ENCODE assay signal across 10 cellular contexts in genomic region chr11:34346551-34346950, GRCh38. TPM values are rescaled to one million over a fixed set of nuclear protein-coding genes. Genes with fewer than 3 reads are reported as not detected.
DNase-seq lines count a peak whose midpoint lies in the region; ATAC-seq, FAIRE-seq and TF ChIP-seq lines count a peak whose summit lies in the region.
"Had no signal": no experiment of that assay in that cellular context is flagged by ENCODE, and none has a peak within 500 bp of the region (broad histone marks: within the 10 kb centered on the region; RNA-seq: fewer than 3 reads in every experiment).

No MANE protein-coding gene starts in this region.

- H3K27ac Mint-ChIP-seq in endothelial cell (ENCODE audit: unreplicated experiment) = no peak overlapping the region

- H3K27me3 Mint-ChIP-seq in endothelial cell (ENCODE audit: unreplicated experiment) = no peaks in the 10 kb centered on the region

- peaks cover 29% of the 10 kb centered on the region for H3K4me1 Mint-ChIP-seq in endothelial cell (ENCODE audit: unreplicated experiment)

- in situ Hi-C loops in HepG2 (cut with HindIII; ENCODE audit: extremely low pct_ligation_motif_present, low pct_unique_long_range_greater_than_20kb) = no loop called here
- in situ Hi-C loops in transverse colon (cut with MboI; ENCODE audit: low pct_ligation_motif_present in 1 of 4, low pct_unique_long_range_greater_than_20kb in 1 of 4, low sequenced_read_pairs in 3 of 4) = no loop called here

- H3K36me3 ChIP-seq in HepG2 (replicated peaks in 1 of 2; ENCODE audit: control insufficient read depth in 1 of 2, insufficient read depth in 2 of 2, low read length in 2 of 2) = peaks cover 4 to 9% of the 10 kb centered on the region in 2 experiments; a peak in 2 of 5 replicates
- H3K36me3 ChIP-seq in transverse colon = no peaks in the 10 kb centered on the region

- H3K4me3 ChIP-seq in choroid plexus epithelial cell (ENCODE audit: low read depth, low read length) (no peak overlapping the region), HepG2 (replicated peaks in 1 of 3; ENCODE audit: insufficient read depth in 1 of 3, low read depth in 2 of 3, low read length in 3 of 3) (no peak overlapping the region), transverse colon (no peak overlapping the region)

- H3K27ac ChIP-seq in HepG2 (ENCODE audit: extremely low read length, insufficient read depth, low read length) (peak overlapping the region; percentile 66), transverse colon (peak overlapping the region; percentile 14 to 43 (median 28))

- H3K9me3 ChIP-seq in HepG2 (ENCODE audit: low read length) (no peaks in the 10 kb centered on the region), transverse colon (no peaks in the 10 kb centered on the region)

- ATAC-seq in HepG2 = no peak
- no peak for ATAC-seq in GM18858 (IDR thresholded peaks at IDR 0.05; ENCODE audit: unreplicated experiment)

- TF ChIP-seq EP300 in HepG2 (IDR thresholded peaks at IDR 0.05; ENCODE audit: low read depth in 2 of 2, low read length in 2 of 2) (no peak), HepG2 (CRISPR knock-in tag; IDR thresholded peaks at IDR 0.05; ENCODE audit: borderline replicate concordance) (no peak), transverse colon (IDR thresholded peaks at IDR 0.05; ENCODE audit: low read depth) (no peak)

- DNase-seq in M059J (ENCODE audit: low read depth) (peak; percentile 87), choroid plexus epithelial cell (ENCODE audit: low read depth) (peak; percentile 66), HepG2 (ENCODE audit: low spot score) (no peak), transverse colon (no peak), activated gamma-delta T cell treated with Interleukin-2 at 50 U/mL for 16 hours (no peak), activated gamma-delta T cell (lab: John Stamatoyannopoulos, UW) (no peak), endothelial cell (ENCODE audit: low spot score) (no peak)
- DNase-seq: NCI-H1417; stimulated activated naive CD4-positive, alpha-beta T cell treated with Interleukin-2 at 50 U/mL for 16 hours had no signal

- no peak overlapping the region for H3K9ac ChIP-seq in HepG2 (ENCODE audit: insufficient read depth, low read depth, low read length)

- no peaks in the 10 kb centered on the region for H3K9me3 Mint-ChIP-seq in endothelial cell (ENCODE audit: unreplicated experiment)

- TF ChIP-seq CTCF in choroid plexus epithelial cell (conservative IDR thresholded peaks at IDR 0.05; ENCODE audit: low read depth, low read length) (no peak), HepG2 (CRISPR knock-in tag; IDR thresholded peaks at IDR 0.05) (no peak), transverse colon (IDR thresholded peaks at IDR 0.05) (no peak), endothelial cell (IDR thresholded peaks at IDR 0.05; ENCODE audit: unreplicated experiment) (no peak)

- no peaks in the 10 kb centered on the region; the same call in 1 of the 2 replicates for H4K20me1 ChIP-seq in HepG2 (ENCODE audit: insufficient read depth, low read length)

- no peaks in the 10 kb centered on the region for H3K27me3 ChIP-seq in HepG2 (ENCODE audit: control insufficient read depth in 1 of 2, insufficient read depth in 2 of 2, low read length in 2 of 2)
- H3K27me3 ChIP-seq in transverse colon = no peaks in the 10 kb centered on the region

- BruUV-seq in HepG2 (replicated peaks; lab: Mats Ljungman, UMichigan) = no TSS peak

- FAIRE-seq in HepG2 (lab: Jason Lieb, UNC) = no peak

- H2AFZ ChIP-seq in HepG2 (ENCODE audit: low read length) = no peak overlapping the region

- CTCF ChIA-PET in HepG2 (lab: Yijun Ruan, JAX; ENCODE audit: low intra/inter-chr PET ratio, low total read pairs) = interaction anchor here (2.3 kb wide), 1 partner anchor 13 kb away, joined by 9 read pairs; no protein-coding TSS in a partner anchor

- WGBS in HepG2 (ENCODE audit: low lambda C conversion rate) = 81% methylated on average over 6 of the region's 6 CpGs
- 61 to 71% methylated on average over 3 to 6 of the region's 6 CpGs for WGBS in transverse colon (ENCODE audit: low coverage in 1 of 2), 2 donors

- H3K4me1 ChIP-seq in HepG2 (ENCODE audit: insufficient read depth, low read length) (peaks cover 99% of the 10 kb centered on the region), transverse colon (peaks cover 4 to 36% (median 27%) of the 10 kb centered on the region in 4 donors)

- peaks cover 26% of the 10 kb centered on the region for H3K36me3 Mint-ChIP-seq in endothelial cell (ENCODE audit: low read depth, unreplicated experiment)

- intact Hi-C loops in HepG2 (cut with micrococcal nuclease; ENCODE audit: unreplicated experiment) (no loop called here), transverse colon (cut with DNase I; ENCODE audit: low total_unique reads) (no loop called here)

- TF ChIP-seq POLR2A in HepG2 (IDR thresholded peaks at IDR 0.05; ENCODE audit: insufficient read depth in 1 of 2, low read depth in 2 of 2, low read length in 2 of 2) = no peak
- TF ChIP-seq POLR2A in transverse colon (IDR thresholded peaks at IDR 0.05) = no peak

- POLR2A ChIA-PET in HepG2 (lab: Yijun Ruan, JAX) = interaction anchor here (2.0 to 5.4 kb wide), 2 partner anchors 11 to 12 kb away, joined by 6 to 81 read pairs; partner anchors contain the start of gene ABTB2

- H3K4me2 ChIP-seq in HepG2 (ENCODE audit: low read depth, low read length) = no peak overlapping the region

- H3K4me3 Mint-ChIP-seq in endothelial cell (ENCODE audit: unreplicated experiment) = no peak overlapping the region

- H3K79me2 ChIP-seq in HepG2 (ENCODE audit: insufficient read depth, low read length) = peaks cover 92% of the 10 kb centered on the region

- no peak for TF ChIP-seq RAD21 in HepG2 (CRISPR knock-in tag; IDR thresholded peaks at IDR 0.05)

TF ChIP-seq in HepG2, 621 proteins besides CTCF, POLR2A, EP300 and RAD21 (continues in another document):
- TF ChIP-seq RARA (CRISPR knock-in tag; IDR thresholded peaks at IDR 0.05) = peak; percentile 76
- TF ChIP-seq MLX (CRISPR knock-in tag; IDR thresholded peaks at IDR 0.05) = no peak
- no peak for TF ChIP-seq ZNF30 (CRISPR knock-in tag; IDR thresholded peaks at IDR 0.05)
- TF ChIP-seq HNF1B (CRISPR knock-in tag; IDR thresholded peaks at IDR 0.05) = no peak
- TF ChIP-seq FOSL2 (CRISPR knock-in tag; IDR thresholded peaks at IDR 0.05) = peak; percentile 38; the same call in 1 of the 2 replicates

RNA-seq across cellular contexts. Expression of gene ABTB2, which starts 11.3 kb away (rescaled TPM):
- total RNA-seq in M059J (2014; rRNA removed; shearing (Covaris generic)) = 1.8 and 3.2 TPM in 2 replicates
- total RNA-seq in HepG2 (2016; rRNA removed; fragmentation: Illumina TruSeq; extraction: Trizol) = 5.1 TPM in 2 replicates
- 3.3 and 3.4 TPM in 2 replicates for total RNA-seq in HepG2 (2016; cell fraction: cytosol; rRNA removed; fragmentation: Illumina TruSeq; extraction: Trizol; ENCODE audit: low read depth)
- 4.1 and 4.8 TPM in 2 replicates for total RNA-seq in HepG2 (2016; cell fraction: insoluble cytoplasmic fraction; rRNA removed; fragmentation: Illumina TruSeq; extraction: Trizol)
- total RNA-seq in HepG2 (2016; cell fraction: membrane; rRNA removed; fragmentation: Illumina TruSeq; extraction: Trizol) = 2.0 and 2.1 TPM in 2 replicates
- 6.9 and 8.5 TPM in 2 replicates for total RNA-seq in HepG2 (2016; cell fraction: nucleus; rRNA removed; fragmentation: Illumina TruSeq; extraction: Trizol)
- 12.6 and 15.4 TPM in 2 replicates for polyA plus RNA-seq in HepG2 (2011; rRNA removed)
- polyA plus RNA-seq in HepG2 (2011; cell fraction: cytosol; rRNA removed) = 6.3 and 10.5 TPM in 2 replicates
- polyA plus RNA-seq in HepG2 (2011; cell fraction: nucleus; rRNA removed) = 33.6 and 53.2 TPM in 2 replicates
- 9.3 and 13.3 TPM in 2 replicates for polyA plus RNA-seq in HepG2 (2012)
- 0.42 and 0.49 TPM in 2 replicates for polyA plus RNA-seq in HepG2 (2016; cell fraction: cytosol; fragmentation: Illumina TruSeq; extraction: Trizol; ENCODE audit: low read depth)
- polyA plus RNA-seq in HepG2 (2016; cell fraction: insoluble cytoplasmic fraction; fragmentation: Illumina TruSeq; extraction: Trizol; ENCODE audit: low read depth) = 6.6 and 8.1 TPM in 2 replicates
- 1.2 and 1.6 TPM in 2 replicates for polyA plus RNA-seq in HepG2 (2016; cell fraction: membrane; fragmentation: Illumina TruSeq; extraction: Trizol; ENCODE audit: low read depth)
- polyA plus RNA-seq in HepG2 (2016; cell fraction: nucleus; fragmentation: Illumina TruSeq; extraction: Trizol; ENCODE audit: insufficient read depth, low read depth) = 14.1 and 15.1 TPM in 2 replicates
- 2.9 and 21.3 TPM in 2 replicates for polyA minus RNA-seq in HepG2 (2011; rRNA and poly(A)+ RNA removed; ENCODE audit: low replicate concordance)
- 7.5 and 8.7 TPM in 2 replicates for polyA minus RNA-seq in HepG2 (2011; cell fraction: cytosol; rRNA and poly(A)+ RNA removed)
- polyA minus RNA-seq in HepG2 (2011; cell fraction: nucleus; rRNA and poly(A)+ RNA removed) = 12.9 and 21.4 TPM in 2 replicates
- total RNA-seq in transverse colon = 10 to 100 TPM in 3 of 4 donors, under 1 TPM in 1; 0.60 to 41.9 (median 20.7) TPM
- total RNA-seq in endothelial cell (ENCODE audit: unreplicated experiment) = 72.8 TPM

Comparison
In these comparisons a context has a peak if more than half of its experiments do, and no peak if none do; other contexts are left out.
1. DNase-seq: peak in M059J (single experiment) and choroid plexus epithelial cell (single experiment); none in HepG2 (single experiment), transverse colon (single experiment), activated gamma-delta T cell treated with Interleukin-2 at 50 U/mL for 16 hours (single experiment), activated gamma-delta T cell (single experiment) and endothelial cell (single experiment).